Comparison of ENCODE assay signal across 16 cellular contexts in the genomic region with DNA sequence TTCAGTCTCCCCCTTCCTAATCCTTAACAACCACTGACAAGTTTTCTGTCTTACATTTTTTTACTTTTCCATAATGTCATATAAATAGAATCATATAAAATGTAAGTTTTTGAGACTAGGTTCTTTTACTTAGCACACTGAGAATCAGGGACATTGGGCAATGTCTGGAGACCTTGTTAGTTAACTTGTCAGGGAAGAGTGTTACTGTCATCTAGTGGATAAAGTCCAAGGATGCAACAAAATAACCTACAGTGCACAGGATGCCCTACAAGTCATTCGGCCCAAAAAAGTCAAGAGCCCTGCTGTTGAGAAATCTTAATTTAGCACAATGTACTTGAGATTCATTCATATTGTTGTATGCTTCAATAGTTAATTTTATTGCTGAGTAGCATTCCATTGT.
DNase-seq lines count a peak whose midpoint lies in the region; ATAC-seq and TF ChIP-seq lines count a peak whose summit lies in the region.
"Had no signal": no experiment of that assay in that cellular context is flagged by ENCODE, and none has a peak within 500 bp of the region (broad histone marks: within the 10 kb centered on the region; RNA-seq: fewer than 3 reads in every experiment).

No MANE protein-coding gene starts in this region.

- TF ChIP-seq CTCF in DND-41 (IDR thresholded peaks at IDR 0.05; ENCODE audit: borderline replicate concordance, extremely low read depth, low read length, poor library complexity, severe bottlenecking) (peak; percentile 60), HFFc6 (IDR thresholded peaks at IDR 0.05) (peak; percentile 35; the same call in 1 of the 2 replicates), progenitor cell of endocrine pancreas (IDR thresholded peaks at IDR 0.05; ENCODE audit: unreplicated experiment) (no peak)

- no peak overlapping the region for H3K9ac ChIP-seq in DND-41 (ENCODE audit: low read depth, low read length)

- no peaks in the 10 kb centered on the region for H3K4me1 Mint-ChIP-seq in HFFc6 (ENCODE audit: low read depth)
- H3K4me1 Mint-ChIP-seq in progenitor cell of endocrine pancreas (ENCODE audit: low read depth), result no peaks in the 10 kb centered on the region
- H3K4me1 Mint-ChIP-seq: activated CD4-positive, alpha-beta T cell treated with anti-CD3 and anti-CD28 coated beads, Interleukin-2, amount 10 ng/mL, durations not matched to agents 24 days and 14 days had no signal

- H3K4me2 ChIP-seq in DND-41 (ENCODE audit: insufficient read depth, low read length), result no peak overlapping the region

- peaks cover 2% of the 10 kb centered on the region for H3K9me3 ChIP-seq in DND-41 (ENCODE audit: insufficient read depth, low read length, severe bottlenecking)
- H3K9me3 ChIP-seq: Peyer's patch, stomach had no signal

- no peaks in the 10 kb centered on the region for H3K27me3 ChIP-seq in DND-41 (ENCODE audit: insufficient read depth, low read length, poor library complexity)
- H3K27me3 ChIP-seq: Peyer's patch had no signal

- no peaks in the 10 kb centered on the region for H3K36me3 Mint-ChIP-seq in HFFc6 (ENCODE audit: low read depth)
- H3K36me3 Mint-ChIP-seq in progenitor cell of endocrine pancreas (ENCODE audit: insufficient read depth), result no peaks in the 10 kb centered on the region

- no peaks in the 10 kb centered on the region for H4K20me1 ChIP-seq in DND-41 (ENCODE audit: insufficient read depth, low read length)

- no peaks in the 10 kb centered on the region for H3K4me1 ChIP-seq in DND-41 (ENCODE audit: insufficient read depth, low read length)
- H3K4me1 ChIP-seq: Peyer's patch, stomach had no signal

- ATAC-seq in DND-41 (ENCODE audit: insufficient read depth, low read depth), result peak; percentile 62; the same call in 2 of the 3 replicates
- ATAC-seq in GM18520 (IDR thresholded peaks at IDR 0.05; ENCODE audit: unreplicated experiment), result no peak
- ATAC-seq: activated T-cell treated with anti-CD3 and anti-CD28 coated beads, Interleukin-2, amount 50 U/mL, for 4 hours had no signal

- H3K4me3 ChIP-seq in DND-41 (ENCODE audit: low read depth in 1 of 2, low read length in 2 of 2), result no peak overlapping the region
- H3K4me3 ChIP-seq: Peyer's patch, stomach had no signal

- H3K79me2 ChIP-seq in DND-41 (ENCODE audit: insufficient read depth, low read length), result no peaks in the 10 kb centered on the region

- H3K27ac Mint-ChIP-seq in HFFc6 (no peak overlapping the region), progenitor cell of endocrine pancreas (no peak overlapping the region)
- H3K27ac Mint-ChIP-seq: activated CD4-positive, alpha-beta T cell treated with anti-CD3 and anti-CD28 coated beads, Interleukin-2, amount 10 ng/mL, durations not matched to agents 24 days and 14 days; dendritic cell treated with granulocyte-macrophage colony-stimulating factor and Interleukin-4, amounts not matched to agents 40 ng/mL and 50 ng/mL, for 4 days; T-helper 2 cell treated with Interferon-gamma antibody and Interleukin-4, amounts not matched to agents 5 μg/mL and 100 μg/mL, for 36 hours had no signal

- H3K36me3 ChIP-seq in DND-41 (ENCODE audit: insufficient read depth, low read length), result no peaks in the 10 kb centered on the region
- H3K36me3 ChIP-seq: Peyer's patch, stomach had no signal

- H3K27me3 Mint-ChIP-seq in HFFc6 (ENCODE audit: insufficient read depth), result no peaks in the 10 kb centered on the region; the same call in 1 of the 2 replicates
- peaks cover 43% of the 10 kb centered on the region for H3K27me3 Mint-ChIP-seq in progenitor cell of endocrine pancreas

- H3K4me3 Mint-ChIP-seq in HFFc6 (no peak overlapping the region), progenitor cell of endocrine pancreas (ENCODE audit: low read depth) (no peak overlapping the region)
- H3K4me3 Mint-ChIP-seq: activated CD4-positive, alpha-beta T cell treated with anti-CD3 and anti-CD28 coated beads, Interleukin-2, amount 10 ng/mL, durations not matched to agents 24 days and 14 days; activated T-cell treated with anti-CD3 and anti-CD28 coated beads, Interleukin-2, amount 50 U/mL, for 4 hours; dendritic cell treated with granulocyte-macrophage colony-stimulating factor and Interleukin-4, amounts not matched to agents 40 ng/mL and 50 ng/mL, for 4 days; T-helper 2 cell treated with Interferon-gamma antibody and Interleukin-4, amounts not matched to agents 5 μg/mL and 100 μg/mL, for 36 hours had no signal

- no peak overlapping the region for H2AFZ ChIP-seq in DND-41 (ENCODE audit: low read depth, low read length)

- DNase-seq in DND-41, result no peak
- DNase-seq in HFFc6, result no peak
- DNase-seq in SW480 (ENCODE audit: low spot score), result peak; percentile 5
- DNase-seq in left kidney (ENCODE audit: low read depth, low spot score), result peak; percentile 5
- no peak for DNase-seq in progenitor cell of endocrine pancreas (ENCODE audit: low spot score, unreplicated experiment)
- no peak for DNase-seq in NCI-H187 treated with DMSO at 0.1 percent for 48 hours (lab: John Stamatoyannopoulos, UW)
- DNase-seq: activated CD4-positive, alpha-beta T cell treated with anti-CD3 and anti-CD28 coated beads, Interleukin-2, amount 10 ng/mL, durations not matched to agents 24 days and 14 days; activated T-cell treated with anti-CD3 and anti-CD28 coated beads, Interleukin-2, amount 50 U/mL, for 4 hours; anterior cingulate cortex; HCEC 1CT; occipital lobe; Peyer's patch; stomach had no signal

- H3K9me3 Mint-ChIP-seq in HFFc6, result no peaks in the 10 kb centered on the region
- peaks cover 3% of the 10 kb centered on the region for H3K9me3 Mint-ChIP-seq in progenitor cell of endocrine pancreas (ENCODE audit: low read depth)
- H3K9me3 Mint-ChIP-seq: activated CD4-positive, alpha-beta T cell treated with anti-CD3 and anti-CD28 coated beads, Interleukin-2, amount 10 ng/mL, durations not matched to agents 24 days and 14 days; dendritic cell treated with granulocyte-macrophage colony-stimulating factor and Interleukin-4, amounts not matched to agents 40 ng/mL and 50 ng/mL, for 4 days; T-helper 2 cell treated with Interferon-gamma antibody and Interleukin-4, amounts not matched to agents 5 μg/mL and 100 μg/mL, for 36 hours had no signal

- no peak overlapping the region for H3K27ac ChIP-seq in DND-41 (ENCODE audit: low read length)
- H3K27ac ChIP-seq: Peyer's patch, stomach had no signal

Comparison
In these comparisons a context has a peak if more than half of its experiments do, and no peak if none do; other contexts are left out.
1. DNase-seq: peak in SW480 (single experiment) and left kidney (single experiment); none in DND-41 (single experiment), HFFc6 (single experiment), progenitor cell of endocrine pancreas (single experiment) and NCI-H187 treated with DMSO at 0.1 percent for 48 hours (single experiment).